In genomic region chr20:8172191-8172590, GRCh38 we compare ENCODE assay signal across 9 cellular contexts.
"Had no signal": no experiment of that assay in that cellular context is flagged by ENCODE, and none has a peak within 500 bp of the region (broad histone marks: within the 10 kb centered on the region; RNA-seq: fewer than 3 reads in every experiment).

No MANE protein-coding gene starts in this region.

- H3K27ac ChIP-seq: GM23248, HL-60 had no signal

- DNase-seq: GM23248, GOT3, H7, HFFc6, IMR-90 had no signal

- FAIRE-seq: K562 had no signal

- H3K9me3 ChIP-seq: HAP-1 had no signal

- H3K9ac ChIP-seq: GM23248 had no signal

- ATAC-seq: HCT116, K562 had no signal

- H2AFZ ChIP-seq: GM23248 had no signal

- H3K36me3 ChIP-seq: HAP-1 had no signal

- H3K4me3 ChIP-seq: GM23248, HAP-1, K562 had no signal
